ENCODE assay signal across 8 cellular contexts in the genomic region with DNA sequence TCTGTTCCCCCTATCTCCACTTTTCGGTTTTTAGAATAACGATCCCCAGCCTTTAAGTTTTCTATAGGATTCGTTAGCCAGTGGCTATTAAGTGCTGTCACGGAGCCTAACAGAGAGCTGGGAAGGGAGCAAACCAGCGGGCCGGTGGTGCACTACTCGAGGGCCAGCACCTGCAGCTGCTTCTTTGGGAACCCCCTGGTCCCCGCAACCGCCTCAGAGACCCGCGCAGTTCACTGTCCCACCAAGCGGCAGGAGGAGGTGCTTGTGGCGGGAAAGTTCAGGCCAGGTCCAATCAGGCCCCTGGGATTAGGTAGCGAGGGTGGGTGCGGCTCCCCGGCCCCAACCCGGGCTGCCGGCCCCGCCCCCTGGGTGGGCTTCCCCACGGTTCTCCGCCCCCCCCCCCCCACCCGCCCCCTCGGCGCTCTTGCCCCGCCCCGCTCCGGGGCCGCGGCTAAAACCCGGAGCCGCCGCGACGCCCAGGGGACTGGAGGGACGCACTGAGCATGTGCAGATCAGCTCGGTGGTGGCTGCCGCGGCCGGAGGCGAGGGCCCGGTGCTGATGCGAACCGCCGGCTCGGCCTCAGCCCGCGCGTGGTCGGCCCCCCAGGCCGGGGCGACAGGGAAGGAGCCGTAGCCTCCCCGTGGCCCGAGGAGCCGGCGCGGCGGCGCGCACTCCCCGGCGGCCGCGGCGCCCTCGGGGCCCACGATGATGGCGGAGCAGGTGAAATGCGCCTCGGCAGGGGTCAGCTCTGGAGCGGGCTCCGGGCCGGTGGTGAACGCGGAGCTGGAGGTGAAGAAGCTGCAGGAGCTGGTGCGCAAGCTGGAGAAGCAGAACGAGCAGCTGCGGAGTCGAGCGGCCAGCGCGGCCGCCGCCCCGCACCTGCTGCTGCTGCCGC. TPM values are rescaled to one million over a fixed set of nuclear protein-coding genes. Genes with fewer than 3 reads are reported as not detected.
DNase-seq lines count a peak whose midpoint lies in the region; ATAC-seq and TF ChIP-seq lines count a peak whose summit lies in the region.

A gene (plus strand): TSS at position 480 of the 896 bp plus-strand sequence. CDS start 227 bp downstream, at position 707.

- peak; percentile 60 for ATAC-seq in GM19043 (IDR thresholded peaks at IDR 0.05; ENCODE audit: low read depth, unreplicated experiment)
- peak; percentile 77 for ATAC-seq in HG03432 (IDR thresholded peaks at IDR 0.05; ENCODE audit: unreplicated experiment)

- H3K27ac ChIP-seq in dorsolateral prefrontal cortex, result peak within 1 kb of the TSS; percentile 19 to 97 (median 94)

- TF ChIP-seq CTCF in AG10803 (conservative IDR thresholded peaks at IDR 0.05; ENCODE audit: low read length) (no peak), dorsolateral prefrontal cortex (IDR thresholded peaks at IDR 0.05 in 54 of 56, conservative IDR thresholded peaks at IDR 0.05 in 2 of 56; ENCODE audit: low read depth in 1 of 56, partially characterized antibody in 56 of 56) (peak in 21 of 56 donors; percentile 4 to 46 (median 23))

- intact Hi-C loops in dorsolateral prefrontal cortex (cut with DNase I), result loop anchor here (1.0 to 10.0 kb wide), 6 partner anchors 44 to 370 kb away; a partner anchor contains a TSS

- DNase-seq in AG10803 (ENCODE audit: low read depth) (no peak), NCI-H526 (lab: John Stamatoyannopoulos, UW) (peak; percentile 73 to 96), dorsolateral prefrontal cortex (peak; percentile 78 to 96 (median 90)), medulla oblongata (ENCODE audit: extremely low spot score) (peak; percentile 94)
- peak; percentile 56 to 76 for DNase-seq in activated CD4-positive, alpha-beta T cell treated with anti-CD3 and anti-CD28 coated beads, Interleukin-2, amount 50 U/mL, for 24 hours (ENCODE audit: low read depth in 1 of 2, low spot score in 1 of 2)
- peak; percentile 71 for DNase-seq in stimulated activated CD8-positive, alpha-beta memory T cell treated with anti-CD3 and anti-CD28 coated beads, Interleukin-12 subunit alpha, Interleukin-12 subunit beta, amount 100 ng/mL, for 1 hour (ENCODE audit: low read depth)

- H3K4me3 ChIP-seq in AG10803 (ENCODE audit: low read length) (peak within 1 kb of the TSS; percentile 56), dorsolateral prefrontal cortex (peak within 1 kb of the TSS; percentile 59 to 97 (median 85))

- H3K27me3 ChIP-seq in dorsolateral prefrontal cortex, result no peaks in the 10 kb centered on the region

RNA-seq across cellular contexts. Expression of the gene that starts here (rescaled TPM):
- 100 to 1,000 TPM; 103 to 777 (median 227) TPM for total RNA-seq in dorsolateral prefrontal cortex
